Comparison of ENCODE assay signal across 2 cellular contexts in the genomic region with DNA sequence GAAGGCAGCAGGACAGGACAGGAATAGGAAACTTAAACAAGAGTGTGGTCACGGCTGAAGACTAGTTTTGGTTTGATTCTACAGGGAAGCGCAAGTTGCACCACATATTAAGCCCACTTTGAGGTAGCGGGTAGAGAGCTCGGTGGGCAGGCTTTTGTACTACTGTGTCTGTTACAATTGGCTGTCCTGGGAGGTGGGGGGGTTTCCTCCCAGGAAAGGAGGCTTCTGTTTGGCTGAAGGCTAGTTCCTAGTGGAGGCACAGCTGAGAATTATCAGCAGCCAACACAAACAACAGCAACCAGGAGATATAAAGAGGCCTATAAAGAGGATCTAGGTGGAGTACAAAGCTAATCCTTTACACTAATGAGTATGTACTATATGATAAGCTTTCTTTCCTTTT.
TF ChIP-seq lines count a peak whose summit lies in the region.

No MANE protein-coding gene starts in this region.

TF ChIP-seq in IMR-90, 13 proteins besides CTCF, POLR2A, EP300 and RAD21:
- TF ChIP-seq CHD1 (IDR thresholded peaks at IDR 0.05; ENCODE audit: low read depth, low read length) (no peak), RFX5 (IDR thresholded peaks at IDR 0.05; ENCODE audit: low read depth, low read length) (no peak), FOS (IDR thresholded peaks at IDR 0.05; ENCODE audit: low read depth, low read length) (no peak), RCOR1 (IDR thresholded peaks at IDR 0.05; ENCODE audit: insufficient replicate concordance, low read length) (no peak), NFE2L2 (IDR thresholded peaks at IDR 0.05; ENCODE audit: low read depth, low read length) (no peak), MAFK (IDR thresholded peaks at IDR 0.05; ENCODE audit: low read depth, low read length) (no peak), SMC3 (IDR thresholded peaks at IDR 0.05; ENCODE audit: low read depth, low read length) (no peak), CEBPB (IDR thresholded peaks at IDR 0.05; ENCODE audit: low read depth, low read length) (no peak), MAZ (IDR thresholded peaks at IDR 0.05; ENCODE audit: borderline replicate concordance, low read depth, low read length) (no peak), BHLHE40 (IDR thresholded peaks at IDR 0.05; ENCODE audit: low read depth, low read length) (no peak), MXI1 (IDR thresholded peaks at IDR 0.05; ENCODE audit: borderline replicate concordance, low read depth, low read length) (no peak)
- TF ChIP-seq, protein P1, sequence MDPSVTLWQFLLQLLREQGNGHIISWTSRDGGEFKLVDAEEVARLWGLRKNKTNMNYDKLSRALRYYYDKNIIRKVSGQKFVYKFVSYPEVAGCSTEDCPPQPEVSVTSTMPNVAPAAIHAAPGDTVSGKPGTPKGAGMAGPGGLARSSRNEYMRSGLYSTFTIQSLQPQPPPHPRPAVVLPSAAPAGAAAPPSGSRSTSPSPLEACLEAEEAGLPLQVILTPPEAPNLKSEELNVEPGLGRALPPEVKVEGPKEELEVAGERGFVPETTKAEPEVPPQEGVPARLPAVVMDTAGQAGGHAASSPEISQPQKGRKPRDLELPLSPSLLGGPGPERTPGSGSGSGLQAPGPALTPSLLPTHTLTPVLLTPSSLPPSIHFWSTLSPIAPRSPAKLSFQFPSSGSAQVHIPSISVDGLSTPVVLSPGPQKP (IDR thresholded peaks at IDR 0.05; ENCODE audit: borderline replicate concordance, low read depth, low read length): no peak
- TF ChIP-seq, protein P2, sequence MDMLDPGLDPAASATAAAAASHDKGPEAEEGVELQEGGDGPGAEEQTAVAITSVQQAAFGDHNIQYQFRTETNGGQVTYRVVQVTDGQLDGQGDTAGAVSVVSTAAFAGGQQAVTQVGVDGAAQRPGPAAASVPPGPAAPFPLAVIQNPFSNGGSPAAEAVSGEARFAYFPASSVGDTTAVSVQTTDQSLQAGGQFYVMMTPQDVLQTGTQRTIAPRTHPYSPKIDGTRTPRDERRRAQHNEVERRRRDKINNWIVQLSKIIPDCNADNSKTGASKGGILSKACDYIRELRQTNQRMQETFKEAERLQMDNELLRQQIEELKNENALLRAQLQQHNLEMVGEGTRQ (IDR thresholded peaks at IDR 0.05; ENCODE audit: low read depth, low read length): no peak

TF ChIP-seq in H1, 55 proteins besides CTCF, POLR2A, EP300 and RAD21:
- no peak for TF ChIP-seq HDAC6 (IDR thresholded peaks at IDR 0.05; ENCODE audit: low read depth, low read length)
- TF ChIP-seq ASH2L (IDR thresholded peaks at IDR 0.05; ENCODE audit: low read length): no peak
- TF ChIP-seq SIRT6 (IDR thresholded peaks at IDR 0.05; ENCODE audit: low read length): no peak
- TF ChIP-seq TAF1 (IDR thresholded peaks at IDR 0.05; ENCODE audit: low read depth, low read length): no peak
- no peak for TF ChIP-seq ZNF274 (IDR thresholded peaks at IDR 0.05; ENCODE audit: borderline replicate concordance, extremely low read depth, low read length)
- TF ChIP-seq RBBP5 (IDR thresholded peaks at IDR 0.05; ENCODE audit: borderline replicate concordance, low read depth, low read length): no peak
- TF ChIP-seq RFX5 (IDR thresholded peaks at IDR 0.05; ENCODE audit: borderline replicate concordance, low read depth, low read length): no peak
- no peak for TF ChIP-seq JUN (IDR thresholded peaks at IDR 0.05; ENCODE audit: low read depth, low read length)
- no peak for TF ChIP-seq KDM5A (IDR thresholded peaks at IDR 0.05; ENCODE audit: low read length)
- TF ChIP-seq, protein P3, sequence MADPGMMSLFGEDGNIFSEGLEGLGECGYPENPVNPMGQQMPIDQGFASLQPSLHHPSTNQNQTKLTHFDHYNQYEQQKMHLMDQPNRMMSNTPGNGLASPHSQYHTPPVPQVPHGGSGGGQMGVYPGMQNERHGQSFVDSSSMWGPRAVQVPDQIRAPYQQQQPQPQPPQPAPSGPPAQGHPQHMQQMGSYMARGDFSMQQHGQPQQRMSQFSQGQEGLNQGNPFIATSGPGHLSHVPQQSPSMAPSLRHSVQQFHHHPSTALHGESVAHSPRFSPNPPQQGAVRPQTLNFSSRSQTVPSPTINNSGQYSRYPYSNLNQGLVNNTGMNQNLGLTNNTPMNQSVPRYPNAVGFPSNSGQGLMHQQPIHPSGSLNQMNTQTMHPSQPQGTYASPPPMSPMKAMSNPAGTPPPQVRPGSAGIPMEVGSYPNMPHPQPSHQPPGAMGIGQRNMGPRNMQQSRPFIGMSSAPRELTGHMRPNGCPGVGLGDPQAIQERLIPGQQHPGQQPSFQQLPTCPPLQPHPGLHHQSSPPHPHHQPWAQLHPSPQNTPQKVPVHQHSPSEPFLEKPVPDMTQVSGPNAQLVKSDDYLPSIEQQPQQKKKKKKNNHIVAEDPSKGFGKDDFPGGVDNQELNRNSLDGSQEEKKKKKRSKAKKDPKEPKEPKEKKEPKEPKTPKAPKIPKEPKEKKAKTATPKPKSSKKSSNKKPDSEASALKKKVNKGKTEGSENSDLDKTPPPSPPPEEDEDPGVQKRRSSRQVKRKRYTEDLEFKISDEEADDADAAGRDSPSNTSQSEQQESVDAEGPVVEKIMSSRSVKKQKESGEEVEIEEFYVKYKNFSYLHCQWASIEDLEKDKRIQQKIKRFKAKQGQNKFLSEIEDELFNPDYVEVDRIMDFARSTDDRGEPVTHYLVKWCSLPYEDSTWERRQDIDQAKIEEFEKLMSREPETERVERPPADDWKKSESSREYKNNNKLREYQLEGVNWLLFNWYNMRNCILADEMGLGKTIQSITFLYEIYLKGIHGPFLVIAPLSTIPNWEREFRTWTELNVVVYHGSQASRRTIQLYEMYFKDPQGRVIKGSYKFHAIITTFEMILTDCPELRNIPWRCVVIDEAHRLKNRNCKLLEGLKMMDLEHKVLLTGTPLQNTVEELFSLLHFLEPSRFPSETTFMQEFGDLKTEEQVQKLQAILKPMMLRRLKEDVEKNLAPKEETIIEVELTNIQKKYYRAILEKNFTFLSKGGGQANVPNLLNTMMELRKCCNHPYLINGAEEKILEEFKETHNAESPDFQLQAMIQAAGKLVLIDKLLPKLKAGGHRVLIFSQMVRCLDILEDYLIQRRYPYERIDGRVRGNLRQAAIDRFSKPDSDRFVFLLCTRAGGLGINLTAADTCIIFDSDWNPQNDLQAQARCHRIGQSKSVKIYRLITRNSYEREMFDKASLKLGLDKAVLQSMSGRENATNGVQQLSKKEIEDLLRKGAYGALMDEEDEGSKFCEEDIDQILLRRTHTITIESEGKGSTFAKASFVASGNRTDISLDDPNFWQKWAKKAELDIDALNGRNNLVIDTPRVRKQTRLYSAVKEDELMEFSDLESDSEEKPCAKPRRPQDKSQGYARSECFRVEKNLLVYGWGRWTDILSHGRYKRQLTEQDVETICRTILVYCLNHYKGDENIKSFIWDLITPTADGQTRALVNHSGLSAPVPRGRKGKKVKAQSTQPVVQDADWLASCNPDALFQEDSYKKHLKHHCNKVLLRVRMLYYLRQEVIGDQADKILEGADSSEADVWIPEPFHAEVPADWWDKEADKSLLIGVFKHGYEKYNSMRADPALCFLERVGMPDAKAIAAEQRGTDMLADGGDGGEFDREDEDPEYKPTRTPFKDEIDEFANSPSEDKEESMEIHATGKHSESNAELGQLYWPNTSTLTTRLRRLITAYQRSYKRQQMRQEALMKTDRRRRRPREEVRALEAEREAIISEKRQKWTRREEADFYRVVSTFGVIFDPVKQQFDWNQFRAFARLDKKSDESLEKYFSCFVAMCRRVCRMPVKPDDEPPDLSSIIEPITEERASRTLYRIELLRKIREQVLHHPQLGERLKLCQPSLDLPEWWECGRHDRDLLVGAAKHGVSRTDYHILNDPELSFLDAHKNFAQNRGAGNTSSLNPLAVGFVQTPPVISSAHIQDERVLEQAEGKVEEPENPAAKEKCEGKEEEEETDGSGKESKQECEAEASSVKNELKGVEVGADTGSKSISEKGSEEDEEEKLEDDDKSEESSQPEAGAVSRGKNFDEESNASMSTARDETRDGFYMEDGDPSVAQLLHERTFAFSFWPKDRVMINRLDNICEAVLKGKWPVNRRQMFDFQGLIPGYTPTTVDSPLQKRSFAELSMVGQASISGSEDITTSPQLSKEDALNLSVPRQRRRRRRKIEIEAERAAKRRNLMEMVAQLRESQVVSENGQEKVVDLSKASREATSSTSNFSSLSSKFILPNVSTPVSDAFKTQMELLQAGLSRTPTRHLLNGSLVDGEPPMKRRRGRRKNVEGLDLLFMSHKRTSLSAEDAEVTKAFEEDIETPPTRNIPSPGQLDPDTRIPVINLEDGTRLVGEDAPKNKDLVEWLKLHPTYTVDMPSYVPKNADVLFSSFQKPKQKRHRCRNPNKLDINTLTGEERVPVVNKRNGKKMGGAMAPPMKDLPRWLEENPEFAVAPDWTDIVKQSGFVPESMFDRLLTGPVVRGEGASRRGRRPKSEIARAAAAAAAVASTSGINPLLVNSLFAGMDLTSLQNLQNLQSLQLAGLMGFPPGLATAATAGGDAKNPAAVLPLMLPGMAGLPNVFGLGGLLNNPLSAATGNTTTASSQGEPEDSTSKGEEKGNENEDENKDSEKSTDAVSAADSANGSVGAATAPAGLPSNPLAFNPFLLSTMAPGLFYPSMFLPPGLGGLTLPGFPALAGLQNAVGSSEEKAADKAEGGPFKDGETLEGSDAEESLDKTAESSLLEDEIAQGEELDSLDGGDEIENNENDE (IDR thresholded peaks at IDR 0.05; ENCODE audit: insufficient replicate concordance, low read length): no peak
- TF ChIP-seq SP1 (IDR thresholded peaks at IDR 0.05; ENCODE audit: low read depth, low read length): no peak
- TF ChIP-seq KDM4A (IDR thresholded peaks at IDR 0.05; ENCODE audit: low read depth, low read length, severe bottlenecking): no peak
- TF ChIP-seq GABPA (IDR thresholded peaks at IDR 0.05; ENCODE audit: borderline replicate concordance, insufficient read depth, low read length): no peak
- TF ChIP-seq RNF2 (IDR thresholded peaks at IDR 0.05; ENCODE audit: borderline replicate concordance, low read depth, low read length, missing control alignments, poor library complexity, severe bottlenecking): no peak
- no peak for TF ChIP-seq MAFK (IDR thresholded peaks at IDR 0.05; ENCODE audit: low read depth, low read length)
TF ChIP-seq in H1: peak in this region for 0.
